In the genomic region with DNA sequence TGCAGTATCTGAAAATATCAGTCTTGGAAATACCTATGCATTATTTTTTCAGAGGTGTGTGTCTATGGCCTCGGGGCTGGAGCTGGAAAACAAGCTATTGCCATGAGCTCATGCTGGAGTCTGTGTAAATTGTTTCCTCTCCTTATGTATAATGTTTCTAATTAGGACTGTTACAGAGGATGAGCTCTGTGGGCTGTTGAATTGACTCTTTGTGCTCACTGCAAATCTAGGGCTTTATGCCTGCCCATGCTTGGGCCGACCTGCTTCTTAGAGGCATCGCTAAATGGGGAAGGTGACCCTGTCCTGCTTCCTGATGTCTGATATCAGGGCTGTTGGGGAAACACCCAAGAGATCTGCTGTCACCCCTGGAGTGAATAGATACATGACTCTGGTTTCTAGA, we compare ENCODE assay signal across 13 cellular contexts.
"Had no signal": no experiment of that assay in that cellular context is flagged by ENCODE, and none has a peak within 500 bp of the region (broad histone marks: within the 10 kb centered on the region; RNA-seq: fewer than 3 reads in every experiment).

No MANE protein-coding gene starts in this region.

- DNase-seq: activated CD4-positive, alpha-beta memory T cell treated with anti-CD3 and anti-CD28 coated beads for 36 hours; activated CD4-positive, alpha-beta T cell treated with anti-CD3 and anti-CD28 coated beads for 1 hour; activated gamma-delta T cell; activated naive CD8-positive, alpha-beta T cell treated with anti-CD3 and anti-CD28 coated beads for 36 hours; activated T-cell treated with anti-CD3 and anti-CD28 coated beads, Interleukin-2, amount 50 U/mL, for 48 hours; aorta; effector CD8-positive, alpha-beta T cell; SW 1271 had no signal

- H3K27ac Mint-ChIP-seq: activated CD4-positive, alpha-beta memory T cell treated with anti-CD3 and anti-CD28 coated beads for 36 hours; activated naive CD8-positive, alpha-beta T cell treated with anti-CD3 and anti-CD28 coated beads for 36 hours; T-helper 2 cell treated with Interferon-gamma antibody and Interleukin-4, amounts not matched to agents 5 μg/mL and 100 μg/mL, for 36 hours; type B pancreatic cell had no signal

- H3K4me2 ChIP-seq: hepatocyte had no signal

- H3K79me2 ChIP-seq: hepatocyte, parathyroid adenoma had no signal

- H2AFZ ChIP-seq: hepatocyte, parathyroid adenoma had no signal

- H3K4me3 ChIP-seq: hepatocyte, skin epidermis had no signal

- H3K27me3 ChIP-seq: hepatocyte had no signal

- H3K27me3 Mint-ChIP-seq: activated CD4-positive, alpha-beta memory T cell treated with anti-CD3 and anti-CD28 coated beads for 36 hours; activated naive CD8-positive, alpha-beta T cell treated with anti-CD3 and anti-CD28 coated beads for 36 hours; type B pancreatic cell had no signal

- H3K9ac ChIP-seq: parathyroid adenoma had no signal

- H3K4me1 ChIP-seq: parathyroid adenoma had no signal

- H3K4me3 Mint-ChIP-seq: activated CD4-positive, alpha-beta memory T cell treated with anti-CD3 and anti-CD28 coated beads for 36 hours; activated naive CD8-positive, alpha-beta T cell treated with anti-CD3 and anti-CD28 coated beads for 36 hours; T-helper 2 cell treated with Interferon-gamma antibody and Interleukin-4, amounts not matched to agents 5 μg/mL and 100 μg/mL, for 36 hours; type B pancreatic cell had no signal

- H3K27ac ChIP-seq: hepatocyte, parathyroid adenoma had no signal

- H3K36me3 Mint-ChIP-seq: activated naive CD8-positive, alpha-beta T cell treated with anti-CD3 and anti-CD28 coated beads for 36 hours; type B pancreatic cell had no signal
